In the genomic region with DNA sequence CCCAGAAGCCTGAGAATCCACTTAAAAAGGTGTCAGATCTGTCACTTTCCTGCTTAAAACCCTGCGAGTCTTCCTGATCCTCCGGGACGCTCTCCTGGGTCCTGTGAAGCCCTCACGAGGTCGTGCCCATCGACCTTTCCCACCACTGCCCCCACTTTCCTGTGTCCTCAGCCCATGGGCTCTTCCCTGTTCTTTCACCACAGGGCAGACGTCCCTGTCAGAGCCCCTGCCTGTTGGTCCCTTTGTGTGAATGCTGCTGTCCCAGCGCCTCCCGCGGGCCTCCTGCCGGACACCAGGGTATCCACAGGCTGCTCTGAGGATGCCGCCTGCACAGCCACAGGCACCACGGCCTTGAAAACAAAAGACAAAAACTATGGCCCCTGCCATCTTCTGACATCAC, we compare ENCODE assay signal across 15 cellular contexts.
"Had no signal": no experiment of that assay in that cellular context is flagged by ENCODE, and none has a peak within 500 bp of the region (broad histone marks: within the 10 kb centered on the region; RNA-seq: fewer than 3 reads in every experiment).

No MANE protein-coding gene starts in this region.

- ATAC-seq: gastroesophageal sphincter, heart right ventricle, left lung, natural killer cell, upper lobe of right lung had no signal

- H3K4me3 Mint-ChIP-seq: activated naive CD4-positive, alpha-beta T cell treated with anti-CD3 and anti-CD28 coated beads, Interleukin-2, amount 10 ng/mL, durations not matched to agents 7 days and 5 days; activated T-cell treated with anti-CD3 and anti-CD28 coated beads, Interleukin-2, amount 50 U/mL, for 24 hours; natural killer cell had no signal

- H3K27ac Mint-ChIP-seq: activated naive CD4-positive, alpha-beta T cell treated with anti-CD3 and anti-CD28 coated beads, Interleukin-2, amount 10 ng/mL, durations not matched to agents 7 days and 5 days; activated T-cell treated with anti-CD3 and anti-CD28 coated beads, Interleukin-2, amount 50 U/mL, for 24 hours; natural killer cell had no signal

- DNase-seq: activated CD4-positive, alpha-beta T cell treated with anti-CD3 and anti-CD28 coated beads, Interleukin-2, amount 50 U/mL, for 48 hours; activated CD4-positive, CD25-positive, alpha-beta regulatory T cell treated with anti-CD3 and anti-CD28 coated beads, Interleukin-2, amount 50 U/mL, for 72 hours; activated naive CD4-positive, alpha-beta T cell treated with anti-CD3 and anti-CD28 coated beads, Interleukin-2, amount 10 ng/mL, durations not matched to agents 7 days and 5 days; activated T-cell treated with anti-CD3 and anti-CD28 coated beads, Interleukin-2, amount 50 U/mL, for 24 hours; heart right ventricle; left lung; mammary epithelial cell; natural killer cell; sigmoid colon; spleen; stomach; SW 1271; testis; upper lobe of right lung had no signal

- H3K9me3 Mint-ChIP-seq: activated naive CD4-positive, alpha-beta T cell treated with anti-CD3 and anti-CD28 coated beads, Interleukin-2, amount 10 ng/mL, durations not matched to agents 7 days and 5 days; activated T-cell treated with anti-CD3 and anti-CD28 coated beads, Interleukin-2, amount 50 U/mL, for 24 hours; natural killer cell had no signal

- H3K4me1 Mint-ChIP-seq: activated naive CD4-positive, alpha-beta T cell treated with anti-CD3 and anti-CD28 coated beads, Interleukin-2, amount 10 ng/mL, durations not matched to agents 7 days and 5 days; natural killer cell had no signal

- H3K36me3 Mint-ChIP-seq: activated naive CD4-positive, alpha-beta T cell treated with anti-CD3 and anti-CD28 coated beads, Interleukin-2, amount 10 ng/mL, durations not matched to agents 7 days and 5 days; natural killer cell had no signal
